ENCODE assay signal across 1 cellular context in genomic region chr1:66250075-66250474, GRCh38.
TF ChIP-seq lines count a peak whose summit lies in the region.

No MANE protein-coding gene starts in this region.

TF ChIP-seq in HCT116, 20 proteins besides CTCF, POLR2A, EP300 and RAD21 (continued from another document):
- no peak for TF ChIP-seq REST (IDR thresholded peaks at IDR 0.05; ENCODE audit: low read depth)
- TF ChIP-seq ZFX (IDR thresholded peaks at IDR 0.05) = no peak
- no peak for TF ChIP-seq EGR1 (IDR thresholded peaks at IDR 0.05; ENCODE audit: low read depth)
- no peak for TF ChIP-seq EZH2 (IDR thresholded peaks at IDR 0.05)
- no peak for TF ChIP-seq ELF1 (IDR thresholded peaks at IDR 0.05; ENCODE audit: borderline replicate concordance, low read depth)
- no peak for TF ChIP-seq ZNF274 (IDR thresholded peaks at IDR 0.05; ENCODE audit: low read depth, low read length)
- no peak for TF ChIP-seq CBX3 (IDR thresholded peaks at IDR 0.05; ENCODE audit: low read depth)
- TF ChIP-seq MAX (IDR thresholded peaks at IDR 0.05) = no peak
- TF ChIP-seq YY1 (IDR thresholded peaks at IDR 0.05; ENCODE audit: extremely low read depth, insufficient replicate concordance, low read depth, low read length) = no peak
- no peak for TF ChIP-seq SP1 (IDR thresholded peaks at IDR 0.05; ENCODE audit: low read depth)
